Comparison of ENCODE assay signal across 28 cellular contexts in genomic region chr19:41590945-41591344, GRCh38. TPM values are rescaled to one million over a fixed set of nuclear protein-coding genes. Genes with fewer than 3 reads are reported as not detected.
"Had no signal": no experiment of that assay in that cellular context is flagged by ENCODE, and none has a peak within 500 bp of the region (broad histone marks: within the 10 kb centered on the region; RNA-seq: fewer than 3 reads in every experiment).

No MANE protein-coding gene starts in this region.

- FAIRE-seq: colon, endothelial cell of umbilical vein, islet of Langerhans, keratinocyte had no signal

- H3K4me1 ChIP-seq: esophagus squamous epithelium, gastrocnemius medialis had no signal

- H3K27ac ChIP-seq: coronary artery, dorsolateral prefrontal cortex, esophagus squamous epithelium, gastrocnemius medialis, heart right ventricle, lower lobe of right lung had no signal

- H3K4me3 Mint-ChIP-seq: mesothelial cell of epicardium had no signal

- DNase-seq: dermis blood vessel endothelial cell; dorsolateral prefrontal cortex; effector CD4-positive, alpha-beta T cell; effector memory CD4-positive, alpha-beta T cell; esophagus squamous epithelium; foreskin fibroblast; foreskin melanocyte; gastrocnemius medialis; glutamatergic neuron; heart right ventricle; hippocampal formation; left cardiac atrium; left lung; left ventricle myocardium superior; lower lobe of right lung; mesenchymal stem cell; mucosa of descending colon had no signal

- H3K27ac Mint-ChIP-seq: mesothelial cell of epicardium had no signal

- H3K27me3 ChIP-seq: gastrocnemius medialis had no signal

- ATAC-seq: gastrocnemius medialis, heart right ventricle, left cardiac atrium, left lung, left ventricle myocardium superior, lower lobe of right lung, mucosa of descending colon had no signal

- H3K36me3 ChIP-seq: esophagus squamous epithelium, gastrocnemius medialis, heart right ventricle, lower lobe of right lung had no signal

- H3K36me3 Mint-ChIP-seq: mesothelial cell of epicardium had no signal

- H3K4me1 Mint-ChIP-seq: mesothelial cell of epicardium had no signal

- H3K9me3 ChIP-seq: esophagus squamous epithelium, gastrocnemius medialis, lower lobe of right lung, mucosa of descending colon had no signal

- H3K4me3 ChIP-seq: coronary artery, dorsolateral prefrontal cortex, esophagus squamous epithelium, gastrocnemius medialis, heart right ventricle, left lung, lower lobe of right lung, mucosa of descending colon had no signal

RNA-seq across cellular contexts. Expression of gene CEACAM21, which starts 15.0 kb away (rescaled TPM):
- total RNA-seq: epithelial cell of proximal tubule, kidney epithelial cell, mesothelial cell of epicardium, myocyte had no signal
- polyA plus RNA-seq: keratinocyte had no signal

RNA-seq across cellular contexts. Expression of gene CEACAM4, which starts 35.9 kb away (rescaled TPM):
- total RNA-seq: dermis blood vessel endothelial cell, endothelial cell of umbilical vein, epithelial cell of proximal tubule, glomerular endothelial cell, kidney epithelial cell, lung microvascular endothelial cell, mesothelial cell of epicardium, myocyte had no signal
- polyA plus RNA-seq: endothelial cell of umbilical vein, keratinocyte had no signal
